ENCODE assay signal across 1 cellular context in genomic region chr19:11355160-11356073, GRCh38.
A peak's percentile ranks its signal among the peaks of the same experiment; 100 is the strongest.
TF ChIP-seq lines count a peak whose summit lies in the region.

TSS of gene PLPPR2 (plus strand) at chr19:11355432. CDS start at chr19:11357674, 2,242 bp downstream.

TF ChIP-seq in HepG2, 621 proteins besides CTCF, POLR2A, EP300 and RAD21 (continued from another document):
- no peak for TF ChIP-seq ZNF318 (CRISPR knock-in tag; IDR thresholded peaks at IDR 0.05)
- no peak for TF ChIP-seq NPAS2 (CRISPR knock-in tag; IDR thresholded peaks at IDR 0.05; ENCODE audit: borderline replicate concordance)
- TF ChIP-seq SUZ12 (IDR thresholded peaks at IDR 0.05; ENCODE audit: low read depth, low read length) = no peak
- no peak for TF ChIP-seq CREB3 (CRISPR knock-in tag; IDR thresholded peaks at IDR 0.05)
- TF ChIP-seq HOXA7 (CRISPR knock-in tag; IDR thresholded peaks at IDR 0.05) = no peak
- TF ChIP-seq ZNF616 (CRISPR knock-in tag; IDR thresholded peaks at IDR 0.05; ENCODE audit: low read depth) = no peak
- TF ChIP-seq KDM2A (CRISPR knock-in tag; IDR thresholded peaks at IDR 0.05; ENCODE audit: borderline replicate concordance, low read depth) = peak; percentile 74
- no peak for TF ChIP-seq CREB1 (IDR thresholded peaks at IDR 0.05)
- no peak for TF ChIP-seq CREB1 (CRISPR knock-in tag; IDR thresholded peaks at IDR 0.05)
